Comparison of ENCODE assay signal across 6 cellular contexts in genomic region chr1:117890452-117890851, GRCh38.
"Had no signal": no experiment of that assay in that cellular context is flagged by ENCODE, and none has a peak within 500 bp of the region (broad histone marks: within the 10 kb centered on the region; RNA-seq: fewer than 3 reads in every experiment).

No MANE protein-coding gene starts in this region.

- H3K9ac ChIP-seq: KMS-11 had no signal

- ATAC-seq: HepG2, K562 had no signal

- H3K27ac ChIP-seq: HL-60, KMS-11 had no signal

- H3K4me2 ChIP-seq: KMS-11 had no signal

- DNase-seq: KBM-7, KG1 had no signal

- H3K4me3 ChIP-seq: K562 had no signal
